8 cellular contexts compared by ENCODE assay signal in the genomic region with DNA sequence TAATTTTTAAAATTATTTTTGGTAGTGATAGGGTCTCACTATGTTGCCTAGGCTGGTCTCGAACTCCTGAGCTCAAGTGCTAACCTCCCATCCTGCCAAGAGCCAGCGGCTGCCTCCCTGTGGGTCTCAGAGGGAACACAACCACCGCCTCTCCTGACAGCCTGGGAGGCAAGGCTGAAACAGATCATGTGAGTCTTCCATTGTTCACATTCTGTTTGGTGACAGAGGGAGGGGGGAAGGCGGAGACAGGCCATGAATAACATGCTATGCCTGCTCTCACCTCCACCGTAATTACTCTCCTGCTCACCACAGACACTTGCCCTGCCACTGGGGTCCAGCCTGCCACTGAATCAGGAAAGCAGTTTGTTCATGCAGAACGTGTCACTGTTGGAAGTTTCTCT.
DNase-seq lines count a peak whose midpoint lies in the region; ATAC-seq and TF ChIP-seq lines count a peak whose summit lies in the region.

No MANE protein-coding gene starts in this region.

- ATAC-seq in Panc1, result peak; percentile 54
- ATAC-seq in GM19452 (IDR thresholded peaks at IDR 0.05; ENCODE audit: unreplicated experiment), result no peak

- in situ Hi-C loops in KBM-7 (cut with MboI; ENCODE audit: low pct_unique_long_range_greater_than_20kb, low sequenced_read_pairs) (no loop called here), Panc1 (cut with HindIII; ENCODE audit: low pct_unique_long_range_greater_than_20kb, low sequenced_read_pairs) (no loop called here)

- H3K4me3 ChIP-seq in Panc1 (ENCODE audit: low read depth in 2 of 2, low read length in 2 of 2) (no peak overlapping the region), cardiac muscle cell (no peak overlapping the region), spleen (no peak overlapping the region)

- H3K4me1 ChIP-seq in Panc1 (ENCODE audit: control insufficient read depth, insufficient read depth, low read length) (peaks cover 47% of the 10 kb centered on the region), cardiac muscle cell (ENCODE audit: low read depth) (peaks cover 11% of the 10 kb centered on the region), spleen (no peaks in the 10 kb centered on the region)

- H3K27me3 ChIP-seq in Panc1 (ENCODE audit: control insufficient read depth, insufficient read depth, low read length) (no peaks in the 10 kb centered on the region), cardiac muscle cell (no peaks in the 10 kb centered on the region), spleen (replicated peaks in 1 of 7) (peaks cover 0 to 67% (median 7%) of the 10 kb centered on the region in 7 donors)

- DNase-seq in KBM-7 (peak; percentile 25), Panc1 (ENCODE audit: low read depth, low spot score) (no peak), cardiac muscle cell (ENCODE audit: low read depth in 1 of 2, low spot score in 1 of 2) (peak; percentile 52 to 72), renal cortical epithelial cell (ENCODE audit: low read depth) (peak; percentile 90), T-helper 2 cell (no peak), spleen (no peak), GM10266 (ENCODE audit: extremely low spot score) (no peak)

- H3K9me3 ChIP-seq in Panc1 (ENCODE audit: control insufficient read depth, insufficient read depth, low read depth, low read length) (no peaks in the 10 kb centered on the region), cardiac muscle cell (ENCODE audit: low read depth) (no peaks in the 10 kb centered on the region), spleen (no peaks in the 10 kb centered on the region)

- TF ChIP-seq POLR2A in spleen (IDR thresholded peaks at IDR 0.05), result no peak

- no peak for TF ChIP-seq CTCF in Panc1 (IDR thresholded peaks at IDR 0.05)
- TF ChIP-seq CTCF in cardiac muscle cell (IDR thresholded peaks at IDR 0.05; ENCODE audit: low read depth, low read length), result no peak
- TF ChIP-seq CTCF in spleen (IDR thresholded peaks at IDR 0.05 in 8 of 11, conservative IDR thresholded peaks at IDR 0.05 in 3 of 11), result no peak
- no peak for TF ChIP-seq CTCF in GM10266 (IDR thresholded peaks at IDR 0.05; ENCODE audit: control insufficient read depth, insufficient read depth, low read depth, missing control alignments)

- CTCF ChIA-PET in Panc1 (lab: Charles Lee), result no interaction called here

- H3K27ac ChIP-seq in Panc1 (ENCODE audit: low read length) (peak overlapping the region; percentile 36; the same call in 1 of the 2 replicates), cardiac muscle cell (no peak overlapping the region), spleen (no peak overlapping the region)

- intact Hi-C loops in Panc1 (cut with micrococcal nuclease; ENCODE audit: unreplicated experiment), result no loop called here
- intact Hi-C loops in spleen (cut with DNase I; ENCODE audit: low total_unique reads), result no loop called here

- no TSS peak for BruUV-seq in Panc1 (replicated peaks; lab: Mats Ljungman, UMichigan)

- WGBS in spleen, 5 donors, result 27 to 42% (median 32%) methylated on average over 6 of the region's 6 CpGs

- H3K36me3 ChIP-seq in Panc1 (ENCODE audit: control insufficient read depth, insufficient read depth, low read length), result no peaks in the 10 kb centered on the region
- H3K36me3 ChIP-seq in cardiac muscle cell, result no peaks in the 10 kb centered on the region
- no peaks in the 10 kb centered on the region for H3K36me3 ChIP-seq in spleen

- POLR2A ChIA-PET in Panc1 (lab: Charles Lee), result no interaction called here

Comparison
In these comparisons a context has a peak if more than half of its experiments do, and no peak if none do; other contexts are left out.
1. DNase-seq: peak in KBM-7 (single experiment), cardiac muscle cell (2 of 2) and renal cortical epithelial cell (single experiment); none in Panc1 (single experiment), T-helper 2 cell (0 of 5), spleen (single experiment) and GM10266 (single experiment).